ENCODE assay signal across 28 cellular contexts in the genomic region with DNA sequence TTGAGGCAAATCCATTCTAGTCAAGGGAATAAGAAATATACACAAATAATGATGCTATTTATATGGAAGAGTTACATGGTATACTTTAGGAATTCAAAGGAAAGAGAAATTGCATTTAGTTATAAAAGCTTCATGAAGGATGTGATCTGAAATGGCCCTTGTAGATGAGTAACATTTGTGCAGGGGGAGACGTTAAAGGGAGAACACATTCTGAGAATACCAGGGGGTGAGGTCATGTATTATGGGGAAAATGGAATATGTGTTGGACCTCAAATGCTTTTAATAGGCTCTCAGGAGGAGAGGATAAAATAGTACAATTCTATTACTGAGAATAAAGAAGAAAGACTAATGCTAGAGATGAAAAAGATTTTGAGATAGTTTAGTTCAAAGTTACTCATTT.
"Had no signal": no experiment of that assay in that cellular context is flagged by ENCODE, and none has a peak within 500 bp of the region (broad histone marks: within the 10 kb centered on the region; RNA-seq: fewer than 3 reads in every experiment).

No MANE protein-coding gene starts in this region.

- H3K27me3 Mint-ChIP-seq: activated CD4-positive, alpha-beta T cell treated with anti-CD3 and anti-CD28 coated beads, Interleukin-2, amount 10 ng/mL, durations not matched to agents 24 days and 14 days; activated CD8-positive, alpha-beta T cell treated with anti-CD3 and anti-CD28 coated beads for 36 hours; activated T-cell treated with anti-CD3 and anti-CD28 coated beads, Interleukin-2, amount 50 U/mL, for 24 hours had no signal

- ATAC-seq: activated CD8-positive, alpha-beta T cell treated with anti-CD3 and anti-CD28 coated beads for 36 hours; activated naive CD4-positive, alpha-beta T cell treated with anti-CD3 and anti-CD28 coated beads, Interleukin-2, amount 50 U/mL, for 72 hours had no signal

- H3K27ac Mint-ChIP-seq: activated CD4-positive, alpha-beta T cell treated with anti-CD3 and anti-CD28 coated beads, Interleukin-2, amount 10 ng/mL, durations not matched to agents 24 days and 14 days; activated CD8-positive, alpha-beta T cell treated with anti-CD3 and anti-CD28 coated beads for 36 hours; activated naive CD4-positive, alpha-beta T cell treated with anti-CD3 and anti-CD28 coated beads for 36 hours; activated naive CD4-positive, alpha-beta T cell treated with anti-CD3 and anti-CD28 coated beads, Interleukin-2, amount 50 U/mL, for 72 hours; activated T-cell treated with anti-CD3 and anti-CD28 coated beads, Interleukin-2, amount 50 U/mL, for 24 hours; activated T-helper 2 cell treated with anti-CD3 and anti-CD28 coated beads, Interferon-gamma antibody, Interleukin-2, Interleukin-4, amounts not matched to agents 10 μg/mL and 5 μg/mL and 100 μg/mL, durations not matched to agents 14 hours and 24 hours and 36 hours had no signal

- H3K9me3 Mint-ChIP-seq: activated CD4-positive, alpha-beta T cell treated with anti-CD3 and anti-CD28 coated beads, Interleukin-2, amount 10 ng/mL, durations not matched to agents 24 days and 14 days; activated CD8-positive, alpha-beta T cell treated with anti-CD3 and anti-CD28 coated beads for 36 hours; activated naive CD4-positive, alpha-beta T cell treated with anti-CD3 and anti-CD28 coated beads for 36 hours; activated naive CD4-positive, alpha-beta T cell treated with anti-CD3 and anti-CD28 coated beads, Interleukin-2, amount 50 U/mL, for 72 hours; activated T-cell treated with anti-CD3 and anti-CD28 coated beads, Interleukin-2, amount 50 U/mL, for 24 hours; activated T-helper 2 cell treated with anti-CD3 and anti-CD28 coated beads, Interferon-gamma antibody, Interleukin-2, Interleukin-4, amounts not matched to agents 10 μg/mL and 5 μg/mL and 100 μg/mL, durations not matched to agents 14 hours and 24 hours and 36 hours had no signal

- H3K4me1 ChIP-seq: adrenal gland, Peyer's patch, SJSA1 had no signal

- H3K4me3 ChIP-seq: adrenal gland, MG63, Peyer's patch, SJSA1 had no signal

- H3K36me3 ChIP-seq: adrenal gland, brain microvascular endothelial cell, MG63, Peyer's patch, SJSA1 had no signal

- H3K27me3 ChIP-seq: adrenal gland, brain microvascular endothelial cell, MG63, Peyer's patch, SJSA1 had no signal

- H3K27ac ChIP-seq: adrenal gland, brain microvascular endothelial cell, Peyer's patch, SJSA1 had no signal

- H3K9me3 ChIP-seq: adrenal gland, MG63, Peyer's patch, SJSA1 had no signal

- H3K4me3 Mint-ChIP-seq: activated CD4-positive, alpha-beta T cell treated with anti-CD3 and anti-CD28 coated beads, Interleukin-2, amount 10 ng/mL, durations not matched to agents 24 days and 14 days; activated CD8-positive, alpha-beta T cell treated with anti-CD3 and anti-CD28 coated beads for 36 hours; activated naive CD4-positive, alpha-beta T cell treated with anti-CD3 and anti-CD28 coated beads for 36 hours; activated T-cell treated with anti-CD3 and anti-CD28 coated beads, Interleukin-2, amount 50 U/mL, for 24 hours had no signal

- DNase-seq: activated CD4-positive, alpha-beta T cell treated with anti-CD3 and anti-CD28 coated beads, Interleukin-2, amount 10 ng/mL, durations not matched to agents 24 days and 14 days; activated CD4-positive, alpha-beta T cell treated with anti-CD3 and anti-CD28 coated beads, Interleukin-2, amount 50 U/mL, for 4 hours; activated CD8-positive, alpha-beta T cell treated with anti-CD3 and anti-CD28 coated beads for 36 hours; activated gamma-delta T cell treated with Interleukin-2 at 50 U/mL for 16 hours; activated naive CD4-positive, alpha-beta T cell treated with anti-CD3 and anti-CD28 coated beads for 36 hours; activated T-cell treated with anti-CD3 and anti-CD28 coated beads, Interleukin-2, amount 50 U/mL, for 24 hours; adrenal gland; brain microvascular endothelial cell; central memory CD4-positive, alpha-beta T cell; Kasumi-1; KG1; MG63; NCI-H1048; NCI-H1105 treated with DMSO at 0.1 percent for 48 hours; NCI-H1436; NCI-H1694; NCI-H1930; NCI-H345; NCI-H524 treated with DMSO at 0.1 percent for 48 hours; PC-3; Peyer's patch; RPMI8226; SHP77 treated with DMSO at 0.1 percent for 48 hours; SW 1271; T-helper 1 cell had no signal

- H3K36me3 Mint-ChIP-seq: activated naive CD4-positive, alpha-beta T cell treated with anti-CD3 and anti-CD28 coated beads, Interleukin-2, amount 50 U/mL, for 72 hours had no signal
